Comparison of ENCODE assay signal across 12 cellular contexts in the genomic region with DNA sequence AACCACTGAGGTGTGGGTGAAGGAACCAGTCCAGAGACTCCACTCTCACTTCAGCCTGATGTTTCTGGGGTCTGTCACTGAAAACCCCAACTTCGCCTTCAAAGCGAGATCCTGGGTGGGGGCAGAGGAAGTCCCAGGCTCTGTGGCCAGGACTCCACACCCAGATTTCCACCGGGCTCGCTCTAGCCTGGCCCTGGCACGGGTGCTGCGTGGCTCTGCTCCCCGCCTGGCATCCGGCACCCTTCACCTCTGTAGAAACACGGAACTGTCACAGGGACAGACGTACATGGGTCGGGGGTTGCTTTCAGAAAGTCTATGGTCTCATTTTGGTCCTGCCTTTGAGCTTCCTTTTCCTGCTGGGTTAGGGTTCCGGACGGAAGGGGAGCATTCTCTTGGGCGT. TPM values are rescaled to one million over a fixed set of nuclear protein-coding genes. Genes with fewer than 3 reads are reported as not detected.
DNase-seq lines count a peak whose midpoint lies in the region; ATAC-seq, FAIRE-seq and TF ChIP-seq lines count a peak whose summit lies in the region.
"Had no signal": no experiment of that assay in that cellular context is flagged by ENCODE, and none has a peak within 500 bp of the region (broad histone marks: within the 10 kb centered on the region; RNA-seq: fewer than 3 reads in every experiment).

No MANE protein-coding gene starts in this region.

- TF ChIP-seq CTCF in MM.1S (IDR thresholded peaks at IDR 0.05; ENCODE audit: low read length), result no peak
- no peak for TF ChIP-seq CTCF in H1 (IDR thresholded peaks at IDR 0.05; ENCODE audit: control extremely low read depth in 1 of 3, insufficient read depth in 1 of 3, low read depth in 1 of 3, low read length in 3 of 3)
- no peak for TF ChIP-seq CTCF in sigmoid colon (IDR thresholded peaks at IDR 0.05)

- 89% methylated on average over 14 of the region's 14 CpGs; no CpG with 5 or more reads in 1 of the 2 experiments for WGBS in H1 (ENCODE audit: extremely low coverage in 1 of 2, insufficient coverage in 1 of 2, insufficient read length in 1 of 2, insufficient replicate concordance in 2 of 2, low coverage in 1 of 2, low lambda C conversion rate in 2 of 2, missing lambda C conversion rate in 1 of 2), 2 experiments
- WGBS in sigmoid colon, 2 donors, result 81 to 91% methylated on average over 14 of the region's 14 CpGs

- no peak overlapping the region for H3K56ac ChIP-seq in H1 (replicated peaks; ENCODE audit: insufficient read length, low read depth, low read length)

- H3K14ac ChIP-seq in H1 (ENCODE audit: insufficient read length), result no peak overlapping the region

- no peak overlapping the region for H4K91ac ChIP-seq in H1 (replicated peaks; ENCODE audit: insufficient read length, low read length)

- no peak overlapping the region for H2BK5ac ChIP-seq in H1 (ENCODE audit: low read depth, low read length)

- no peak overlapping the region for H2BK15ac ChIP-seq in H1 (ENCODE audit: low read length)

- H3K18ac ChIP-seq in H1 (ENCODE audit: extremely low read depth, low read length), result no peak overlapping the region

- no peak overlapping the region for H2BK120ac ChIP-seq in H1 (replicated peaks; ENCODE audit: low read depth, low read length)

- H3K9me2 ChIP-seq in MM.1S (replicated peaks; ENCODE audit: insufficient read depth, low read length), result no peaks in the 10 kb centered on the region

- peaks cover 50% of the 10 kb centered on the region for H3K79me2 ChIP-seq in MM.1S (ENCODE audit: low read length)
- no peaks in the 10 kb centered on the region for H3K79me2 ChIP-seq in H1 (ENCODE audit: control insufficient read depth in 1 of 2, insufficient read depth in 2 of 2, low read length in 2 of 2)

- peaks cover 0 to 35% (median 6%) of the 10 kb centered on the region in 11 experiments; a peak in 11 of 22 replicates for H3K36me3 ChIP-seq in BLaER1 treated with 17β-estradiol and CSF1 and Interleukin-3, amounts not matched to agents 10 nM and 100 nM
- H3K36me3 ChIP-seq in MM.1S (replicated peaks; ENCODE audit: insufficient read depth, low read length) (no peaks in the 10 kb centered on the region), H1 (ENCODE audit: control insufficient read depth in 2 of 4, insufficient read depth in 4 of 4, low read length in 3 of 4) (no peaks in the 10 kb centered on the region; a peak in 1 of 8 replicates), sigmoid colon (no peaks in the 10 kb centered on the region)

- intact Hi-C loops in sigmoid colon (cut with DNase I), result loop anchor here (5.0 kb wide), 3 partner anchors 41 to 134 kb away; a partner anchor contains a TSS

- no peak for ATAC-seq in HG03442 (IDR thresholded peaks at IDR 0.05; ENCODE audit: unreplicated experiment)
- no peak for ATAC-seq in GM19351 (IDR thresholded peaks at IDR 0.05; ENCODE audit: unreplicated experiment)
- no peak for ATAC-seq in GM19035 (IDR thresholded peaks at IDR 0.05; ENCODE audit: unreplicated experiment)

- TF ChIP-seq RAD21 in H1 (IDR thresholded peaks at IDR 0.05 in 1 of 2, conservative IDR thresholded peaks at IDR 0.05 in 1 of 2; ENCODE audit: low read depth in 2 of 2, low read length in 2 of 2), result no peak

- peak overlapping the region; percentile 79 to 97 (median 90) for H3K4me2 ChIP-seq in BLaER1 treated with 17β-estradiol and CSF1 and Interleukin-3, amounts not matched to agents 10 nM and 100 nM
- H3K4me2 ChIP-seq in MM.1S (ENCODE audit: low read depth, low read length) (0 out of 2 replicates have a peak overlapping the region, but pooled peaks have one; percentile 90), H1 (ENCODE audit: insufficient read depth in 1 of 2, low read depth in 2 of 2, low read length in 2 of 2) (no peak overlapping the region)

- no peaks in the 10 kb centered on the region for H3K9me3 ChIP-seq in BLaER1 treated with 17β-estradiol and CSF1 and Interleukin-3, amounts not matched to agents 10 nM and 100 nM (replicated peaks in 1 of 11)
- H3K9me3 ChIP-seq in MM.1S (replicated peaks; ENCODE audit: insufficient read depth, low read length) (no peaks in the 10 kb centered on the region), H1 (ENCODE audit: insufficient read depth in 2 of 2, low read depth in 1 of 2, low read length in 1 of 2) (no peaks in the 10 kb centered on the region), sigmoid colon (no peaks in the 10 kb centered on the region)

- no peak for TF ChIP-seq POLR2A in H1 (IDR thresholded peaks at IDR 0.05; ENCODE audit: control extremely low read depth in 1 of 2, low read depth in 2 of 2, low read length in 2 of 2)
- no peak for TF ChIP-seq POLR2A in sigmoid colon (IDR thresholded peaks at IDR 0.05)

- no peak for DNase-seq in MM.1S
- DNase-seq in H1 (ENCODE audit: low read depth in 1 of 2, low spot score in 2 of 2), result no peak
- DNase-seq in sigmoid colon, result no peak
- no peak for DNase-seq in NCI-H187 (lab: John Stamatoyannopoulos, UW)
- DNase-seq: activated CD4-positive, alpha-beta memory T cell treated with anti-CD3 and anti-CD28 coated beads, Interleukin-2, amount 10 ng/mL, durations not matched to agents 7 days and 5 days; dorsolateral prefrontal cortex; foreskin fibroblast; kidney had no signal

- no peak overlapping the region for H3K23ac ChIP-seq in H1 (ENCODE audit: insufficient read length)

- H3K9ac ChIP-seq in BLaER1 treated with 17β-estradiol and CSF1 and Interleukin-3, amounts not matched to agents 10 nM and 100 nM, result peak overlapping the region; percentile 9 to 72 (median 52); a peak in 17 of 22 replicates
- no peak overlapping the region for H3K9ac ChIP-seq in MM.1S (ENCODE audit: low read length)
- no peak overlapping the region for H3K9ac ChIP-seq in H1 (replicated peaks in 1 of 4; ENCODE audit: extremely low read depth in 1 of 4, low read depth in 3 of 4, low read length in 3 of 4)

- no peak overlapping the region for H3K4ac ChIP-seq in H1 (replicated peaks; ENCODE audit: insufficient read length, low read depth, low read length)

- H3K27ac ChIP-seq in BLaER1 treated with 17β-estradiol and CSF1 and Interleukin-3, amounts not matched to agents 10 nM and 100 nM, result peak overlapping the region; percentile 9 to 84 (median 56); a peak in 20 of 22 replicates
- no peak overlapping the region for H3K27ac ChIP-seq in MM.1S (ENCODE audit: low read length)
- no peak overlapping the region for H3K27ac ChIP-seq in H1 (ENCODE audit: low read depth, low read length)
- H3K27ac ChIP-seq in sigmoid colon, result peak overlapping the region; percentile 83 to 92 (median 86)

- no peak overlapping the region for H2AFZ ChIP-seq in MM.1S (ENCODE audit: low read length)
- H2AFZ ChIP-seq in H1 (ENCODE audit: low read length), result no peak overlapping the region

- peaks cover 35% of the 10 kb centered on the region for H3F3A ChIP-seq in MM.1S (ENCODE audit: insufficient read depth, low read length)

- no peak overlapping the region for H4K5ac ChIP-seq in H1 (ENCODE audit: insufficient read length, low read depth, low read length)

- FAIRE-seq in H1 (lab: Jason Lieb, UNC), result no peak
- FAIRE-seq: kidney had no signal

- CTCF ChIA-PET in H1 (lab: Charles Lee; ENCODE audit: partially characterized antibody), result interaction anchor here (0.7 to 5.5 kb wide), 13 partner anchors 9 to 280 kb away, joined by 3 to 48 read pairs (median 6); no protein-coding TSS in a partner anchor

- peaks cover 97 to 100% (median 100%) of the 10 kb centered on the region in 10 experiments for H3K4me1 ChIP-seq in BLaER1 treated with 17β-estradiol and CSF1 and Interleukin-3, amounts not matched to agents 10 nM and 100 nM
- H3K4me1 ChIP-seq in MM.1S (ENCODE audit: low read length) (peaks cover 48% of the 10 kb centered on the region), H1 (replicated peaks in 1 of 4; ENCODE audit: control insufficient read depth in 3 of 4, insufficient read depth in 4 of 4, low read length in 3 of 4) (peaks cover 0 to 3% (median 2%) of the 10 kb centered on the region in 4 experiments; a peak in 2 of 7 replicates), sigmoid colon (peaks cover 0 to 86% (median 70%) of the 10 kb centered on the region in 4 donors)

- peak overlapping the region; percentile 26; the same call in 1 of the 2 replicates for H4K8ac ChIP-seq in H1 (ENCODE audit: extremely low read depth, insufficient read depth, low read length)

- H3K27me3 ChIP-seq in BLaER1 treated with 17β-estradiol and CSF1 and Interleukin-3, amounts not matched to agents 10 nM and 100 nM, result no peaks in the 10 kb centered on the region
- H3K27me3 ChIP-seq in MM.1S (replicated peaks; ENCODE audit: insufficient read depth, low read length) (no peaks in the 10 kb centered on the region), H1 (replicated peaks in 1 of 4; ENCODE audit: control insufficient read depth in 3 of 4, extremely low read depth in 1 of 4, insufficient read depth in 3 of 4, low read length in 3 of 4) (no peaks in the 10 kb centered on the region; a peak in 1 of 7 replicates), sigmoid colon (no peaks in the 10 kb centered on the region)
- H3K27me3 ChIP-seq: dorsolateral prefrontal cortex had no signal

- H2BK20ac ChIP-seq in H1 (ENCODE audit: low read length), result no peak overlapping the region

- peak overlapping the region in 5 of 10 experiments; percentile 7 to 40 (median 22); a peak in 7 of 20 replicates for H3K4me3 ChIP-seq in BLaER1 treated with 17β-estradiol and CSF1 and Interleukin-3, amounts not matched to agents 10 nM and 100 nM
- H3K4me3 ChIP-seq in MM.1S (ENCODE audit: low read length) (no peak overlapping the region), H1 (ENCODE audit: extremely low read depth in 1 of 4, insufficient read depth in 2 of 4, low read depth in 3 of 4, low read length in 4 of 4) (no peak overlapping the region), sigmoid colon (no peak overlapping the region)

- H3K23me2 ChIP-seq in H1 (ENCODE audit: low read depth, low read length), result no peaks in the 10 kb centered on the region

- H2AK5ac ChIP-seq in H1 (ENCODE audit: low read depth, low read length), result no peak overlapping the region

- no peaks in the 10 kb centered on the region for H3K79me1 ChIP-seq in H1 (ENCODE audit: low read depth, low read length)

- H2BK12ac ChIP-seq in H1 (ENCODE audit: low read depth, low read length), result no peak overlapping the region

- peaks cover 9 to 71% (median 37%) of the 10 kb centered on the region in 11 experiments; a peak in 19 of 22 replicates for H4K20me1 ChIP-seq in BLaER1 treated with 17β-estradiol and CSF1 and Interleukin-3, amounts not matched to agents 10 nM and 100 nM
- H4K20me1 ChIP-seq in MM.1S (ENCODE audit: insufficient read depth, low read length) (no peaks in the 10 kb centered on the region), H1 (replicated peaks in 1 of 2; ENCODE audit: control insufficient read depth in 1 of 2, insufficient read depth in 2 of 2, low read length in 2 of 2) (no peaks in the 10 kb centered on the region)

- POLR2A ChIA-PET in H1 (lab: Charles Lee; ENCODE audit: partially characterized antibody), result no interaction called here

- no peak for TF ChIP-seq EP300 in H1 (IDR thresholded peaks at IDR 0.05; ENCODE audit: borderline replicate concordance in 1 of 2, low read depth in 2 of 2, low read length in 2 of 2)
- no peak for TF ChIP-seq EP300 in sigmoid colon (IDR thresholded peaks at IDR 0.05)

RNA-seq across cellular contexts. Expression of a gene that starts 41.6 kb away (rescaled TPM):
- total RNA-seq in H1 (2021; fragmentation: NEBNext Ultra II Directional; extraction: Animal tissue kit (Norgen Biotek cat#: 25700)), result 73.6 and 76.7 TPM in 2 replicates
- 39.9 and 57.2 TPM in 2 replicates for polyA plus RNA-seq in H1 (2011; rRNA removed)
- polyA plus RNA-seq in H1 (2011; cell fraction: cytosol; rRNA removed), result 52.1 TPM
- 28.3 TPM for polyA plus RNA-seq in H1 (2011; cell fraction: nucleus; rRNA removed)
- 51.1 to 69.3 TPM (median 56.4 TPM) in 4 replicates for polyA plus RNA-seq in H1 (2012, experiment 1 of 2)
- polyA plus RNA-seq in H1 (2012, experiment 2 of 2), result 47.0 TPM
- polyA plus RNA-seq in H1 (2013, experiment 1 of 2), result 36.2 TPM
- 38.4 TPM for polyA plus RNA-seq in H1 (2013, experiment 2 of 2)
- polyA minus RNA-seq in H1 (2011; rRNA and poly(A)+ RNA removed), result 62.9 and 69.6 TPM in 2 replicates
- 26.7 TPM for polyA minus RNA-seq in H1 (2011; cell fraction: cytosol; rRNA and poly(A)+ RNA removed)
- polyA minus RNA-seq in H1 (2011; cell fraction: nucleus; rRNA and poly(A)+ RNA removed), result 24.6 TPM
- total RNA-seq in sigmoid colon, result 10 to 100 TPM; 44.6 to 84.4 (median 53.7) TPM
- 10 to 100 TPM; 34.8 to 88.2 (median 54.3) TPM for polyA plus RNA-seq in sigmoid colon

Comparison
In these comparisons a context has a peak if more than half of its experiments do, and no peak if none do; other contexts are left out.
1. H3K27ac ChIP-seq: peak in BLaER1 treated with 17β-estradiol and CSF1 and Interleukin-3, amounts not matched to agents 10 nM and 100 nM (11 of 11) and sigmoid colon (4 of 4); none in MM.1S (single experiment) and H1 (single experiment).
2. H3K4me2 ChIP-seq: peak in BLaER1 treated with 17β-estradiol and CSF1 and Interleukin-3, amounts not matched to agents 10 nM and 100 nM (11 of 11) and MM.1S (single experiment); none in H1 (0 of 2).
3. H3K9ac ChIP-seq: peak in BLaER1 treated with 17β-estradiol and CSF1 and Interleukin-3, amounts not matched to agents 10 nM and 100 nM (11 of 11); none in MM.1S (single experiment) and H1 (0 of 4).